In the genomic region with DNA sequence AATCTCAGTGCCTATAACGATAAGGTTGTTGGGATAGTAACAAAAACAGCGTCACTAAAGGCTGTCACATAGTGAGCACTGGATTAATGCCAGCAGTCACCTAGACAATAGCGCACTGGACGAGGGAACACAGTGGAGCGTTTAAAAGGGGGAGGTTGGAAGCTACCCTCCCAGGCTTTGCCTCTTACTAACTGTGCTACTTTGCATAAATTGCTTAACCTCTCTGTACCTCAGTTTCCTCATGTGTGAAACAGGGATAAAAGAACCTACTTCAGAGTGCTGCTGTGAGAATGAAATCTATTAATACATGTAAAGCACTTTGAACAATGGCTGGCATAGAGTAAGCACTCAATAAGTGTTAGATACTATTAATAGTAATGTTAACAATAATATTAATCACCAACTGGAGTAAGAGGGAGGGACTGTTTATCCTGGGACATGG, we compare ENCODE assay signal across 8 cellular contexts. TPM values are rescaled to one million over a fixed set of nuclear protein-coding genes. Genes with fewer than 3 reads are reported as not detected.
A peak's percentile ranks its signal among the peaks of the same experiment; 100 is the strongest.
DNase-seq lines count a peak whose midpoint lies in the region; ATAC-seq, FAIRE-seq and TF ChIP-seq lines count a peak whose summit lies in the region.

No MANE protein-coding gene starts in this region.

- peaks cover 37% of the 10 kb centered on the region for H3K36me3 Mint-ChIP-seq in mesothelial cell of epicardium

- ATAC-seq in A549 = no peak

- peak overlapping the region; percentile 80 for H3K4me2 ChIP-seq in A549

- peak overlapping the region; percentile 97 for H3K27ac Mint-ChIP-seq in mesothelial cell of epicardium

- TF ChIP-seq RAD21 in A549 (conservative IDR thresholded peaks at IDR 0.05 in 1 of 2, IDR thresholded peaks at IDR 0.05 in 1 of 2) = no peak

- WGBS in A549 (ENCODE audit: missing lambda C conversion rate) = 39% methylated on average over 5 of the region's 5 CpGs

- no peaks in the 10 kb centered on the region for H3K9me3 Mint-ChIP-seq in mesothelial cell of epicardium

- DNase-seq in A549 (ENCODE audit: low read depth in 1 of 2, low spot score in 1 of 2) (no peak), NCI-H1092 treated with DMSO at 0.1 percent for 48 hours (lab: John Stamatoyannopoulos, UW) (peak; percentile 11), breast epithelium (ENCODE audit: low spot score in 2 of 2) (peak in 1 of 2 donors; percentile 71), mesothelial cell of epicardium (ENCODE audit: low spot score in 2 of 2, unreplicated experiment in 2 of 2) (no peak), HEK293T (ENCODE audit: extremely low spot score) (no peak), NCI-H526 (lab: John Stamatoyannopoulos, UW) (no peak), EL (no peak), NOMO-1 (lab: John Stamatoyannopoulos, UW; ENCODE audit: unreplicated experiment in 2 of 2) (no peak)

- H3K27me3 Mint-ChIP-seq in mesothelial cell of epicardium (ENCODE audit: low read depth) = no peaks in the 10 kb centered on the region

- CTCF ChIA-PET in A549 (lab: Yijun Ruan, JAX) = interaction anchor here (0.8 to 14.7 kb wide), 8 partner anchors 8 to 149 kb away, joined by 3 to 489 read pairs (median 6); partner anchors contain the start of gene BCL2L1
- CTCF ChIA-PET in HEK293T (lab: Yijun Ruan, JAX) = interaction anchor here (0.7 to 1.0 kb wide), 2 partner anchors 9 to 12 kb away, joined by 3 to 5 read pairs; no protein-coding TSS in a partner anchor

- TF ChIP-seq CTCF in A549 (IDR thresholded peaks at IDR 0.05) (no peak), breast epithelium (IDR thresholded peaks at IDR 0.05) (no peak), mesothelial cell of epicardium (IDR thresholded peaks at IDR 0.05; ENCODE audit: unreplicated experiment) (no peak)

- intact Hi-C loops in breast epithelium (cut with DNase I; ENCODE audit: low total_unique reads) = no loop called here

- no peaks in the 10 kb centered on the region for H3K27me3 ChIP-seq in breast epithelium

- H3K4me3 Mint-ChIP-seq in mesothelial cell of epicardium = no peak overlapping the region

- H3K4me1 ChIP-seq in A549 (peaks cover 96% of the 10 kb centered on the region), breast epithelium (peaks cover 24 to 76% of the 10 kb centered on the region in 2 donors)

- POLR2A ChIA-PET in A549 (lab: Yijun Ruan, JAX) = interaction anchor here (0.8 to 2.7 kb wide), 9 partner anchors 8 to 149 kb away, joined by 3 to 30 read pairs (median 9); partner anchors contain the start of gene BCL2L1
- POLR2A ChIA-PET in HEK293T (lab: Yijun Ruan, JAX) = no interaction called here

- H3K36me3 ChIP-seq in breast epithelium = no peaks in the 10 kb centered on the region

- no peak for FAIRE-seq in A549 (lab: Jason Lieb, UNC)

- no peak for TF ChIP-seq EP300 in A549 (IDR thresholded peaks at IDR 0.05)

- H3K4me3 ChIP-seq in A549 (peak overlapping the region; percentile 20; the same call in 1 of the 3 replicates), breast epithelium (peak overlapping the region in 2 of 3 donors; percentile 2 to 59)

- H3K9me3 ChIP-seq in A549 = no peaks in the 10 kb centered on the region
- no peaks in the 10 kb centered on the region for H3K9me3 ChIP-seq in breast epithelium

- TF ChIP-seq POLR2A in A549 (IDR thresholded peaks at IDR 0.05; ENCODE audit: low read length) (no peak), breast epithelium (IDR thresholded peaks at IDR 0.05) (no peak)

- H3K4me1 Mint-ChIP-seq in mesothelial cell of epicardium = peaks cover 60% of the 10 kb centered on the region

- H3K27ac ChIP-seq in A549 (peak overlapping the region; percentile 95 to 96), breast epithelium (peak overlapping the region; percentile 100)

TF ChIP-seq in A549, 52 proteins besides CTCF, POLR2A, EP300 and RAD21 (continues in another document):
- no peak for TF ChIP-seq MAFK (IDR thresholded peaks at IDR 0.05; ENCODE audit: partially characterized antibody)
- no peak for TF ChIP-seq KDM5A (IDR thresholded peaks at IDR 0.05)
- TF ChIP-seq ZC3H11A (IDR thresholded peaks at IDR 0.05) = no peak
- no peak for TF ChIP-seq RFX5 (IDR thresholded peaks at IDR 0.05)
- peak; percentile 28; the same call in 1 of the 2 replicates for TF ChIP-seq ZNF302 (CRISPR knock-in tag; IDR thresholded peaks at IDR 0.05)
- TF ChIP-seq EHF (CRISPR knock-in tag; IDR thresholded peaks at IDR 0.05) = no peak
- no peak for TF ChIP-seq NR3C1 (IDR thresholded peaks at IDR 0.05)
- no peak for TF ChIP-seq HOXA7 (CRISPR knock-in tag; IDR thresholded peaks at IDR 0.05)
- TF ChIP-seq HDAC2 (IDR thresholded peaks at IDR 0.05) = no peak
- no peak for TF ChIP-seq REST (IDR thresholded peaks at IDR 0.05)

TF ChIP-seq in HEK293T, 16 proteins besides CTCF, POLR2A, EP300 and RAD21:
- TF ChIP-seq FOXA1 (IDR thresholded peaks at IDR 0.05) (no peak), FOXK2 (IDR thresholded peaks at IDR 0.05) (no peak), NFRKB (IDR thresholded peaks at IDR 0.05) (no peak), L3MBTL2 (conservative IDR thresholded peaks at IDR 0.05) (no peak), SUZ12 (IDR thresholded peaks at IDR 0.05) (no peak), HDGF (IDR thresholded peaks at IDR 0.05; ENCODE audit: borderline replicate concordance) (no peak), FOXM1 (IDR thresholded peaks at IDR 0.05; ENCODE audit: borderline replicate concordance) (no peak), CTBP1 (IDR thresholded peaks at IDR 0.05; ENCODE audit: borderline replicate concordance) (no peak), LEF1 (IDR thresholded peaks at IDR 0.05; ENCODE audit: borderline replicate concordance) (no peak), TARDBP (IDR thresholded peaks at IDR 0.05) (no peak), ELF4 (IDR thresholded peaks at IDR 0.05) (no peak)
- TF ChIP-seq, protein P1, sequence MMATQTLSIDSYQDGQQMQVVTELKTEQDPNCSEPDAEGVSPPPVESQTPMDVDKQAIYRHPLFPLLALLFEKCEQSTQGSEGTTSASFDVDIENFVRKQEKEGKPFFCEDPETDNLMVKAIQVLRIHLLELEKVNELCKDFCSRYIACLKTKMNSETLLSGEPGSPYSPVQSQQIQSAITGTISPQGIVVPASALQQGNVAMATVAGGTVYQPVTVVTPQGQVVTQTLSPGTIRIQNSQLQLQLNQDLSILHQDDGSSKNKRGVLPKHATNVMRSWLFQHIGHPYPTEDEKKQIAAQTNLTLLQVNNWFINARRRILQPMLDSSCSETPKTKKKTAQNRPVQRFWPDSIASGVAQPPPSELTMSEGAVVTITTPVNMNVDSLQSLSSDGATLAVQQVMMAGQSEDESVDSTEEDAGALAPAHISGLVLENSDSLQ (IDR thresholded peaks at IDR 0.05) = no peak
TF ChIP-seq in HEK293T: peak in this region for 0.

RNA-seq across cellular contexts. Expression of gene BCL2L1, which starts 10.5 kb away (rescaled TPM):
- polyA plus RNA-seq in A549 (2011; rRNA removed) = 159 and 178 TPM in 2 replicates
- polyA plus RNA-seq in A549 (2012; cell fraction: cytosol; rRNA removed) = 100 and 118 TPM in 2 replicates
- 93.5 and 108 TPM in 2 replicates for polyA plus RNA-seq in A549 (2012; cell fraction: nucleus; rRNA removed)
- 143 to 157 TPM (median 154 TPM) in 3 replicates for polyA plus RNA-seq in A549 (2017; fragmentation: RNase III; extraction: RNeasy Plus Mini Kit Qiagen cat#74134 plus additional on column Dnase treatment)
- polyA minus RNA-seq in A549 (2011; rRNA and poly(A)+ RNA removed) = 116 and 122 TPM in 2 replicates
- total RNA-seq in breast epithelium = 100 to 1,000 TPM in 2 of 3 donors, 10 to 100 TPM in 1; 95.1 to 124 (median 117) TPM
- total RNA-seq in mesothelial cell of epicardium = 63.2 to 66.6 TPM (median 64.8 TPM) in 3 replicates

RNA-seq across cellular contexts. Expression of gene TPX2, which starts 27.0 kb away (rescaled TPM):
- polyA plus RNA-seq in A549 (2011; rRNA removed) (79.4 and 92.9 TPM in 2 replicates), A549 (2017; fragmentation: RNase III; extraction: RNeasy Plus Mini Kit Qiagen cat#74134 plus additional on column Dnase treatment) (84.9 to 106 TPM (median 92.9 TPM) in 3 replicates)
- 33.0 and 33.5 TPM in 2 replicates for polyA plus RNA-seq in A549 (2012; cell fraction: cytosol; rRNA removed)
- polyA plus RNA-seq in A549 (2012; cell fraction: nucleus; rRNA removed) = 30.7 and 46.3 TPM in 2 replicates
- polyA minus RNA-seq in A549 (2011; rRNA and poly(A)+ RNA removed) = 39.4 and 42.7 TPM in 2 replicates
- total RNA-seq in breast epithelium (1 to 10 TPM in 1 of 3 donors, under 1 TPM in 2; 0.33 to 3.8 (median 0.73) TPM), mesothelial cell of epicardium (36.6 to 39.0 TPM (median 37.5 TPM) in 3 replicates)
